29 cellular contexts compared by ENCODE assay signal in genomic region chr11:120350637-120351036, GRCh38. TPM values are rescaled to one million over a fixed set of nuclear protein-coding genes. Genes with fewer than 3 reads are reported as not detected.
"Had no signal": no experiment of that assay in that cellular context is flagged by ENCODE, and none has a peak within 500 bp of the region (broad histone marks: within the 10 kb centered on the region; RNA-seq: fewer than 3 reads in every experiment).

No MANE protein-coding gene starts in this region.

- H3K9me3 ChIP-seq: lower lobe of right lung, neutrophil, ovary, prostate gland, spleen, suprapubic skin, thoracic aorta, tibial artery, upper lobe of left lung, vagina had no signal

- H2AFZ ChIP-seq: neural progenitor cell had no signal

- H3K27me3 ChIP-seq: neural progenitor cell, ovary, suprapubic skin, tibial artery, upper lobe of left lung, vagina had no signal

- H3K27ac ChIP-seq: lower lobe of right lung, neural progenitor cell, neutrophil, ovary, prostate gland, skin epidermis, spleen, suprapubic skin, thoracic aorta, tibial artery, vagina had no signal

- H3K27ac Mint-ChIP-seq: naive thymus-derived CD8-positive, alpha-beta T cell; nephron progenitor cell; neural progenitor cell; stimulated activated effector memory CD8-positive, alpha-beta T cell treated with anti-CD3 and anti-CD28 coated beads, Interleukin-12 subunit alpha, Interleukin-12 subunit beta, amount 100 ng/mL, for 72 hours; stimulated activated naive CD8-positive, alpha-beta T cell treated with anti-CD3 and anti-CD28 coated beads, Interleukin-15, Interleukin-2, amounts not matched to agents 100 ng/mL and 50 ng/mL, for 24 hours had no signal

- H3K36me3 ChIP-seq: lower lobe of right lung, neural progenitor cell, neutrophil, ovary, prostate gland, spleen, suprapubic skin, thoracic aorta, tibial artery, upper lobe of left lung, vagina had no signal

- H3K4me3 ChIP-seq: lower lobe of right lung, neural progenitor cell, ovary, prostate gland, skin epidermis, spleen, suprapubic skin, thoracic aorta, tibial artery, upper lobe of left lung, vagina had no signal

- ATAC-seq: left cardiac atrium; left lobe of liver; lower lobe of right lung; naive thymus-derived CD8-positive, alpha-beta T cell; right cardiac atrium; sciatic nerve; stimulated activated effector memory CD8-positive, alpha-beta T cell treated with anti-CD3 and anti-CD28 coated beads, Interleukin-12 subunit alpha, Interleukin-12 subunit beta, amount 100 ng/mL, for 72 hours had no signal

- H3K36me3 Mint-ChIP-seq: stimulated activated effector memory CD8-positive, alpha-beta T cell treated with anti-CD3 and anti-CD28 coated beads, Interleukin-12 subunit alpha, Interleukin-12 subunit beta, amount 100 ng/mL, for 72 hours had no signal

- H3K4me3 Mint-ChIP-seq: naive thymus-derived CD8-positive, alpha-beta T cell; nephron progenitor cell; neural progenitor cell; stimulated activated effector memory CD8-positive, alpha-beta T cell treated with anti-CD3 and anti-CD28 coated beads, Interleukin-12 subunit alpha, Interleukin-12 subunit beta, amount 100 ng/mL, for 72 hours; stimulated activated naive CD8-positive, alpha-beta T cell treated with anti-CD3 and anti-CD28 coated beads, Interleukin-15, Interleukin-2, amounts not matched to agents 100 ng/mL and 50 ng/mL, for 24 hours had no signal

- H3K4me2 ChIP-seq: neural progenitor cell had no signal

- H3K9ac ChIP-seq: neural progenitor cell had no signal

- H3K9me3 Mint-ChIP-seq: naive thymus-derived CD8-positive, alpha-beta T cell; stimulated activated effector memory CD8-positive, alpha-beta T cell treated with anti-CD3 and anti-CD28 coated beads, Interleukin-12 subunit alpha, Interleukin-12 subunit beta, amount 100 ng/mL, for 72 hours; stimulated activated naive CD8-positive, alpha-beta T cell treated with anti-CD3 and anti-CD28 coated beads, Interleukin-15, Interleukin-2, amounts not matched to agents 100 ng/mL and 50 ng/mL, for 24 hours had no signal

- DNase-seq: hippocampal formation; kidney glomerular epithelial cell; left cardiac atrium; lower lobe of right lung; mammary epithelial cell; mesenchymal stem cell; naive thymus-derived CD8-positive, alpha-beta T cell; nephron progenitor cell; occipital lobe; ovary; posterior cingulate gyrus; retina; right cardiac atrium; spleen; stimulated activated CD4-positive, alpha-beta T cell treated with anti-CD3 and anti-CD28 coated beads, Interleukin-4, amount 100 ng/mL, for 24 hours; stimulated activated naive CD4-positive, alpha-beta T cell; tibial artery; upper lobe of left lung had no signal

RNA-seq across cellular contexts. Expression of gene TLCD5, which starts 25.5 kb away (rescaled TPM):
- polyA plus RNA-seq: naive thymus-derived CD8-positive, alpha-beta T cell had no signal
